ENCODE assay signal across 25 cellular contexts in genomic region chr16:12679660-12680272, GRCh38.
DNase-seq lines count a peak whose midpoint lies in the region; ATAC-seq, FAIRE-seq and TF ChIP-seq lines count a peak whose summit lies in the region.
"Had no signal": no experiment of that assay in that cellular context is flagged by ENCODE, and none has a peak within 500 bp of the region (broad histone marks: within the 10 kb centered on the region; RNA-seq: fewer than 3 reads in every experiment).

No MANE protein-coding gene starts in this region.

- no peaks in the 10 kb centered on the region for H3K27me3 ChIP-seq in HUES6 (ENCODE audit: control insufficient read depth, insufficient read depth, low read length)
- H3K27me3 ChIP-seq in astrocyte (ENCODE audit: insufficient read depth, low read length): no peaks in the 10 kb centered on the region
- H3K27me3 ChIP-seq: BLaER1 treated with 17β-estradiol and CSF1 and Interleukin-3, amounts not matched to agents 10 nM and 100 nM had no signal

- no peaks in the 10 kb centered on the region for H3K36me3 ChIP-seq in HUES6 (ENCODE audit: control insufficient read depth, insufficient read depth, low read length)
- H3K36me3 ChIP-seq in astrocyte (ENCODE audit: insufficient read depth, low read length): no peaks in the 10 kb centered on the region
- H3K36me3 ChIP-seq: HAP-1 had no signal

- TF ChIP-seq CTCF in astrocyte (IDR thresholded peaks at IDR 0.05; ENCODE audit: insufficient read depth, low read depth, low read length): no peak

- FAIRE-seq in astrocyte (lab: Jason Lieb, UNC): no peak
- FAIRE-seq: G401.6, GM18507 had no signal

- no peak for ATAC-seq in HG03159 (IDR thresholded peaks at IDR 0.05; ENCODE audit: unreplicated experiment)
- ATAC-seq: naive thymus-derived CD4-positive, alpha-beta T cell had no signal

- peak overlapping the region; percentile 43 for H3K27ac Mint-ChIP-seq in astrocyte (ENCODE audit: unreplicated experiment)
- H3K27ac Mint-ChIP-seq: activated naive CD4-positive, alpha-beta T cell treated with anti-CD3 and anti-CD28 coated beads, Interleukin-2, amount 50 U/mL, for 24 hours; memory B cell; naive thymus-derived CD4-positive, alpha-beta T cell; type B pancreatic cell had no signal

- no peaks in the 10 kb centered on the region for H4K20me1 ChIP-seq in astrocyte (ENCODE audit: insufficient read depth, low read length)

- H3K4me3 ChIP-seq in HUES6 (ENCODE audit: low read depth, low read length) (no peak overlapping the region), astrocyte (ENCODE audit: insufficient read depth, low read depth, low read length) (no peak overlapping the region)
- H3K4me3 ChIP-seq: BLaER1 treated with 17β-estradiol and CSF1 and Interleukin-3, amounts not matched to agents 10 nM and 100 nM; HAP-1 had no signal

- H3K4me1 ChIP-seq in HUES6 (ENCODE audit: control insufficient read depth, insufficient read depth, low read length): peaks cover 16% of the 10 kb centered on the region
- H3K4me1 ChIP-seq in astrocyte (ENCODE audit: insufficient read depth, low read length): peaks cover 25% of the 10 kb centered on the region
- H3K4me1 ChIP-seq: HAP-1 had no signal

- H2AFZ ChIP-seq in astrocyte (ENCODE audit: low read depth, low read length): no peak overlapping the region

- H3K9ac ChIP-seq in HUES6 (ENCODE audit: low read length): no peak overlapping the region
- no peak overlapping the region for H3K9ac ChIP-seq in astrocyte (ENCODE audit: low read length)
- H3K9ac ChIP-seq: BLaER1 treated with 17β-estradiol and CSF1 and Interleukin-3, amounts not matched to agents 10 nM and 100 nM had no signal

- DNase-seq in EH (ENCODE audit: low read depth): peak; percentile 74
- DNase-seq in astrocyte (ENCODE audit: low read depth): peak; percentile 11
- peak; percentile 64 for DNase-seq in iris pigment epithelial cell (ENCODE audit: low read depth)
- DNase-seq in SHP77 (lab: John Stamatoyannopoulos, UW): no peak
- DNase-seq in DMS153 (lab: John Stamatoyannopoulos, UW): no peak
- DNase-seq in DMS114 treated with DMSO at 0.1 percent for 48 hours (lab: John Stamatoyannopoulos, UW; ENCODE audit: unreplicated experiment): no peak
- DNase-seq: cerebellar nuclear complex; effector CD4-positive, alpha-beta T cell; erythroblast; Karpas-422; naive thymus-derived CD4-positive, alpha-beta T cell; NCI-H1092 treated with DMSO at 0.1 percent for 48 hours; NCI-H1930; NCI-H2227 treated with DMSO at 0.1 percent for 48 hours; NCI-H748 treated with DMSO at 0.1 percent for 48 hours; Right ventricle myocardium superior had no signal

- H3K27ac ChIP-seq in HUES6 (ENCODE audit: low read depth, low read length): peak overlapping the region; percentile 36; the same call in 1 of the 2 replicates
- H3K27ac ChIP-seq in astrocyte (ENCODE audit: low read depth, low read length): peak overlapping the region; percentile 20
- H3K27ac ChIP-seq: BLaER1 treated with 17β-estradiol and CSF1 and Interleukin-3, amounts not matched to agents 10 nM and 100 nM had no signal

- H3K9me3 ChIP-seq in HUES6 (ENCODE audit: control insufficient read depth, insufficient read depth, low read depth, low read length) (no peaks in the 10 kb centered on the region), astrocyte (ENCODE audit: insufficient read depth, low read depth, low read length) (no peaks in the 10 kb centered on the region)
- H3K9me3 ChIP-seq: HAP-1 had no signal

- peaks cover 5% of the 10 kb centered on the region for H3K9me3 Mint-ChIP-seq in astrocyte (ENCODE audit: unreplicated experiment)
- H3K9me3 Mint-ChIP-seq: activated naive CD4-positive, alpha-beta T cell treated with anti-CD3 and anti-CD28 coated beads, Interleukin-2, amount 50 U/mL, for 24 hours had no signal

- H3K4me1 Mint-ChIP-seq in astrocyte (ENCODE audit: low read depth, unreplicated experiment): peaks cover 28% of the 10 kb centered on the region

- no peaks in the 10 kb centered on the region for H3K27me3 Mint-ChIP-seq in astrocyte (ENCODE audit: low read depth, unreplicated experiment)
- H3K27me3 Mint-ChIP-seq: activated naive CD4-positive, alpha-beta T cell treated with anti-CD3 and anti-CD28 coated beads, Interleukin-2, amount 50 U/mL, for 24 hours; memory B cell; naive thymus-derived CD4-positive, alpha-beta T cell; type B pancreatic cell had no signal

- peaks cover 3% of the 10 kb centered on the region for H3K36me3 Mint-ChIP-seq in astrocyte (ENCODE audit: low read depth, unreplicated experiment)
- H3K36me3 Mint-ChIP-seq: type B pancreatic cell had no signal

- H3K4me2 ChIP-seq in astrocyte (ENCODE audit: low read length): no peak overlapping the region
- H3K4me2 ChIP-seq: BLaER1 treated with 17β-estradiol and CSF1 and Interleukin-3, amounts not matched to agents 10 nM and 100 nM had no signal

- H3K4me3 Mint-ChIP-seq in astrocyte (ENCODE audit: unreplicated experiment): no peak overlapping the region
- H3K4me3 Mint-ChIP-seq: activated naive CD4-positive, alpha-beta T cell treated with anti-CD3 and anti-CD28 coated beads, Interleukin-2, amount 50 U/mL, for 24 hours; memory B cell; naive thymus-derived CD4-positive, alpha-beta T cell; type B pancreatic cell had no signal

- no peaks in the 10 kb centered on the region for H3K79me2 ChIP-seq in astrocyte (ENCODE audit: insufficient read depth, low read length)

Comparison
In these comparisons a context has a peak if more than half of its experiments do, and no peak if none do; other contexts are left out.
1. DNase-seq: peak in EH (single experiment), astrocyte (single experiment) and iris pigment epithelial cell (single experiment); none in SHP77 (0 of 2), DMS153 (single experiment) and DMS114 treated with DMSO at 0.1 percent for 48 hours (single experiment).